ENCODE assay signal across 24 cellular contexts in the genomic region with DNA sequence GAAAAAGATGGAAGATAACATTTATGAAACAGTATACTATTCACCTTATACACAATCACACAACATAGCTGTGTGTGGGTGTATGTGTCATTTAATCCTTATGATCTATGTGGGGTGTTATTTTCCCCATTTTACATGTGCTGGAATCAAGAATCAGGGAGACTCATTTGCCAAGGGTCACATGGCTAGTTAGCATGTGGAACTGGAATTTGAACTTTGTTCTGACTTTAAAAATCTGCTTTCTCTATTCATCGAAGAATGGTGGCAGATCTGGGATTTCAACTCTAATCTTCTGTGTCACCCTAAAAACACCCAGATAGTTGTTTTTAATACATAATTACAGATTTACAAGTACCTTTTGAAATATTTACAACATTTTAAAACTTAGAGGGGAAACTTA.
"Had no signal": no experiment of that assay in that cellular context is flagged by ENCODE, and none has a peak within 500 bp of the region (broad histone marks: within the 10 kb centered on the region; RNA-seq: fewer than 3 reads in every experiment).

No MANE protein-coding gene starts in this region.

- DNase-seq: colonic mucosa; cortex of kidney; effector CD8-positive, alpha-beta T cell; effector memory CD8-positive, alpha-beta T cell; endodermal cell; erythroblast; esophagus squamous epithelium; foreskin fibroblast; foreskin melanocyte; gastrocnemius medialis; glutamatergic neuron; head of caudate nucleus; heart right ventricle; hippocampal formation; left cardiac atrium; left ventricle myocardium inferior; lower lobe of right lung; mesenchymal stem cell; mucosa of descending colon had no signal

- FAIRE-seq: endometrium, islet of Langerhans, keratinocyte had no signal

- H3K27ac ChIP-seq: colonic mucosa, epithelial cell of prostate, esophagus squamous epithelium, gastrocnemius medialis, heart right ventricle, left ventricle myocardium inferior, lower lobe of right lung had no signal

- H3K9me3 ChIP-seq: colonic mucosa, esophagus squamous epithelium, gastrocnemius medialis, heart right ventricle, left ventricle myocardium inferior, lower lobe of right lung, mucosa of descending colon had no signal

- ATAC-seq: effector memory CD8-positive, alpha-beta T cell; esophagus mucosa; gastrocnemius medialis; heart right ventricle; left cardiac atrium; lower lobe of right lung; mucosa of descending colon had no signal

- H3K4me3 ChIP-seq: colonic mucosa, esophagus squamous epithelium, gastrocnemius medialis, heart right ventricle, left ventricle myocardium inferior, lower lobe of right lung, mucosa of descending colon had no signal

- H3K36me3 ChIP-seq: colonic mucosa, esophagus squamous epithelium, gastrocnemius medialis, heart right ventricle, left ventricle myocardium inferior, lower lobe of right lung had no signal

- H3K27me3 ChIP-seq: colonic mucosa, esophagus squamous epithelium, gastrocnemius medialis, heart right ventricle had no signal

- H3K4me1 ChIP-seq: colonic mucosa, esophagus squamous epithelium, gastrocnemius medialis, lower lobe of right lung had no signal
